In the genomic region with DNA sequence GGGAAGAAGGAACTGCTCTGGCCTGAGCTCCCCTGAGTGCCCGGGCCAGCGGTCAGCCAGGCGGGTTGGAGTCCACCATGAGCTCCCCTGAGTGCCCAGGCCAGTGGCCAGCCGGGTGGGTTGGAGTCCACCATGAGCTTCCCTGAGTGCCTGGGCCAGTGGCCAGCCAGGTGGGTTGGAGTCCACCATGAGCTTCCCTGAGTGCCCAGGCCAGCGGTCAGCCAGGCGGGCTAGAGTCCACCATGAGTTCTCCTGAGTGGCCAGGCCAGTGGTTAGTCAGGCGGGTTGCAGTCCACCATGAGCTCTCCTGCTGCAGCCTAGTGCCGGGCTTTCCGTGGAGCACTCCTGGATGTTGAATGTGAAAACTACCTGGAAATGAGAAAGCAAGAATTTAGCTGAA, we compare ENCODE assay signal across 23 cellular contexts.
"Had no signal": no experiment of that assay in that cellular context is flagged by ENCODE, and none has a peak within 500 bp of the region (broad histone marks: within the 10 kb centered on the region; RNA-seq: fewer than 3 reads in every experiment).

No MANE protein-coding gene starts in this region.

- H3K4me1 ChIP-seq: breast epithelium, esophagus squamous epithelium, heart right ventricle, left ventricle myocardium inferior, parathyroid adenoma, right atrium auricular region had no signal

- H3K27me3 ChIP-seq: right atrium auricular region had no signal

- H3K9me3 ChIP-seq: esophagus squamous epithelium had no signal

- H3K36me3 ChIP-seq: breast epithelium, esophagus squamous epithelium, heart right ventricle, left ventricle myocardium inferior, right atrium auricular region had no signal

- H3K27ac ChIP-seq: breast epithelium, epithelial cell of prostate, esophagus squamous epithelium, heart right ventricle, left ventricle myocardium inferior, parathyroid adenoma, right atrium auricular region had no signal

- FAIRE-seq: colon, endometrium had no signal

- DNase-seq: activated CD4-positive, alpha-beta memory T cell treated with anti-CD3 and anti-CD28 coated beads, Interleukin-2, amount 10 ng/mL, durations not matched to agents 7 days and 5 days; activated CD4-positive, alpha-beta T cell treated with anti-CD3 and anti-CD28 coated beads, Interleukin-2, amount 10 ng/mL, durations not matched to agents 7 days and 5 days; activated CD4-positive, CD25-positive, alpha-beta regulatory T cell treated with anti-CD3 and anti-CD28 coated beads, Interleukin-2, amount 50 U/mL, for 72 hours; activated T-cell treated with anti-CD3 and anti-CD28 coated beads, Interleukin-2, amount 50 U/mL, for 24 hours; dermis blood vessel endothelial cell; effector CD4-positive, alpha-beta T cell; esophagus squamous epithelium; foreskin melanocyte; heart right ventricle; left ventricle myocardium inferior; mammary epithelial cell; naive thymus-derived CD4-positive, alpha-beta T cell; nucleus accumbens; stimulated activated CD4-positive, alpha-beta T cell treated with anti-CD3 and anti-CD28 coated beads, Interleukin-12 subunit alpha, Interleukin-12 subunit beta, amount 100 ng/mL, for 4 hours; stimulated activated CD4-positive, alpha-beta T cell treated with anti-CD3 and anti-CD28 coated beads, Interleukin-4, amount 100 ng/mL, for 1 hour; T-helper 17 cell; T1000 had no signal

- H3K4me3 ChIP-seq: breast epithelium, esophagus squamous epithelium, heart right ventricle, left ventricle myocardium inferior, right atrium auricular region had no signal
